1 cellular context compared by ENCODE assay signal in genomic region chr15:75646112-75646943, GRCh38.
TF ChIP-seq lines count a peak whose summit lies in the region.

No MANE protein-coding gene starts in this region.

TF ChIP-seq in HepG2, 621 proteins besides CTCF, POLR2A, EP300 and RAD21:
- TF ChIP-seq RFXAP (CRISPR knock-in tag; IDR thresholded peaks at IDR 0.05; ENCODE audit: borderline replicate concordance) (no peak), PHF5A (CRISPR knock-in tag; IDR thresholded peaks at IDR 0.05; ENCODE audit: low read depth, unreplicated experiment) (no peak), ZNF407 (CRISPR knock-in tag; IDR thresholded peaks at IDR 0.05; ENCODE audit: not compliant biosample characterization) (no peak), EHMT2 (IDR thresholded peaks at IDR 0.05; ENCODE audit: borderline replicate concordance, low read depth, low read length) (no peak), ZNF563 (CRISPR knock-in tag; IDR thresholded peaks at IDR 0.05) (no peak), ESRRA (CRISPR knock-in tag; IDR thresholded peaks at IDR 0.05; ENCODE audit: low read depth) (no peak)
